Comparison of ENCODE assay signal across 8 cellular contexts in the genomic region with DNA sequence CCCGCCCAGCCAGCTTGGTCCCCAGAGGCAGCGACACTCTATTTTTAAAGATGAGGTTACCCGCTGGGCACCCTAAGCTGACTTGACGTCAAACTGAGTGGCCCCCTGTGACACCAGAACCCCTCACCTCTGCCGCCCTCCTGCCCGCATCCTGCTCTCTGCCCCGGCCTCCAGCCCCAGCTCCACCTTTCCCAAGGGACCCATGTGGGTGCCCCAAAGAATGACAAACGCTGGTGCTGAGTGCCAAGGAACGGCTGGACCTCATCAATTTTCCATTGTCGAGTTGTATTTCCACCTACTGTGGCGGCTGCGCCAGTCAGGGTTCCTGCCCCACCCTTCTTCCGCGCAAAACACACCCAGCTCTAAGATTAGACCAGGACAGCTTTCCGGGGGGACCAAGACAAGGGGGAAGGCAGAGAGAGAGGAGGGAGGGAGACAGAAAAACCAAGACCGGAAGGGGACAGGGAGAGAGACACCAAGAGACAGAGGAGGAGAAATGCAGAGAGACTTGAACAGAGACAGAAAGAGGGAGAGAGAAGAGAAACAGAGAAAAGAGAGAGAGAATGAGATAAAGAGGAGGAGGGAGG. TPM values are rescaled to one million over a fixed set of nuclear protein-coding genes. Genes with fewer than 3 reads are reported as not detected.
DNase-seq lines count a peak whose midpoint lies in the region; ATAC-seq and TF ChIP-seq lines count a peak whose summit lies in the region.

No MANE protein-coding gene starts in this region.

- H3K27me3 ChIP-seq in GM06990 (replicated peaks; ENCODE audit: control insufficient read depth, insufficient read depth, low read length) = no peaks in the 10 kb centered on the region

- no peaks in the 10 kb centered on the region for H3K27me3 Mint-ChIP-seq in central memory CD8-positive, alpha-beta T cell
- no peaks in the 10 kb centered on the region for H3K27me3 Mint-ChIP-seq in natural killer cell treated with Interleukin-12 subunit alpha and Interleukin-12 subunit beta and Interleukin-15 and Interleukin-18, amount 100 ng/mL, for 72 hours

- peak overlapping the region; percentile 88 for H3K4me3 ChIP-seq in GM06990 (replicated peaks; ENCODE audit: low read depth, low read length)
- H3K4me3 ChIP-seq in NB4 (ENCODE audit: low read depth, low read length) = peak overlapping the region; percentile 60

- H3K9me3 Mint-ChIP-seq in central memory CD8-positive, alpha-beta T cell = no peaks in the 10 kb centered on the region
- H3K9me3 Mint-ChIP-seq in natural killer cell treated with Interleukin-12 subunit alpha and Interleukin-12 subunit beta and Interleukin-15 and Interleukin-18, amount 100 ng/mL, for 72 hours = no peaks in the 10 kb centered on the region

- TF ChIP-seq POLR2A in NB4 (IDR thresholded peaks at IDR 0.05; ENCODE audit: extremely low read depth, insufficient read length) = no peak

- peaks cover 33% of the 10 kb centered on the region for H3K36me3 Mint-ChIP-seq in central memory CD8-positive, alpha-beta T cell (ENCODE audit: insufficient read depth)
- H3K36me3 Mint-ChIP-seq in natural killer cell treated with Interleukin-12 subunit alpha and Interleukin-12 subunit beta and Interleukin-15 and Interleukin-18, amount 100 ng/mL, for 72 hours = peaks cover 10% of the 10 kb centered on the region

- no peaks in the 10 kb centered on the region; the same call in 1 of the 2 replicates for H3K36me3 ChIP-seq in GM06990 (ENCODE audit: control insufficient read depth, insufficient read depth, low read length)

- H3K4me3 Mint-ChIP-seq in central memory CD8-positive, alpha-beta T cell = peak overlapping the region; percentile 97
- peak overlapping the region; percentile 99 for H3K4me3 Mint-ChIP-seq in natural killer cell treated with Interleukin-12 subunit alpha and Interleukin-12 subunit beta and Interleukin-15 and Interleukin-18, amount 100 ng/mL, for 72 hours

- peak; percentile 41 for DNase-seq in GM06990 (ENCODE audit: extremely low read depth, insufficient read length)
- DNase-seq in NB4 (ENCODE audit: low read depth) = no peak
- DNase-seq in central memory CD8-positive, alpha-beta T cell (ENCODE audit: low spot score in 2 of 2) = peak; percentile 13 to 47
- DNase-seq in natural killer cell treated with Interleukin-12 subunit alpha and Interleukin-12 subunit beta and Interleukin-15 and Interleukin-18, amount 100 ng/mL, for 72 hours (ENCODE audit: low spot score) = no peak
- no peak for DNase-seq in AG08395 (ENCODE audit: low spot score)
- no peak for DNase-seq in NCI-H1694 (lab: John Stamatoyannopoulos, UW)
- DNase-seq in activated CD4-positive, CD25-positive, alpha-beta regulatory T cell (lab: John Stamatoyannopoulos, UW) = no peak

- H3K4me1 Mint-ChIP-seq in central memory CD8-positive, alpha-beta T cell = peaks cover 19% of the 10 kb centered on the region
- H3K4me1 Mint-ChIP-seq in natural killer cell treated with Interleukin-12 subunit alpha and Interleukin-12 subunit beta and Interleukin-15 and Interleukin-18, amount 100 ng/mL, for 72 hours (ENCODE audit: low read depth in 2 of 2) = peaks cover 11 to 41% of the 10 kb centered on the region in 2 donors

- TF ChIP-seq CTCF in GM06990 (IDR thresholded peaks at IDR 0.05; ENCODE audit: insufficient read depth, low read length, poor library complexity, severe bottlenecking) (no peak), NB4 (IDR thresholded peaks at IDR 0.05; ENCODE audit: low read depth, low read length) (no peak)

- peak; percentile 19 for ATAC-seq in central memory CD8-positive, alpha-beta T cell (replicated peaks; ENCODE audit: extremely low read depth, poor library complexity, severe bottlenecking)
- no peak for ATAC-seq in natural killer cell treated with Interleukin-12 subunit alpha and Interleukin-12 subunit beta and Interleukin-15 and Interleukin-18, amount 100 ng/mL, for 72 hours
- ATAC-seq in GM19023 (IDR thresholded peaks at IDR 0.05; ENCODE audit: unreplicated experiment) = no peak

- peak overlapping the region; percentile 96 for H3K27ac Mint-ChIP-seq in central memory CD8-positive, alpha-beta T cell (ENCODE audit: low read depth)
- peak overlapping the region; percentile 94 to 98 for H3K27ac Mint-ChIP-seq in natural killer cell treated with Interleukin-12 subunit alpha and Interleukin-12 subunit beta and Interleukin-15 and Interleukin-18, amount 100 ng/mL, for 72 hours

RNA-seq across cellular contexts. Expression of gene PRKX, which starts 2.0 kb away (rescaled TPM):
- 100 to 1,000 TPM; 109 to 177 TPM for total RNA-seq in natural killer cell treated with Interleukin-12 subunit alpha and Interleukin-12 subunit beta and Interleukin-15 and Interleukin-18, amount 100 ng/mL, for 72 hours

Comparison
In these comparisons a context has a peak if more than half of its experiments do, and no peak if none do; other contexts are left out.
1. DNase-seq: peak in GM06990 (single experiment) and central memory CD8-positive, alpha-beta T cell (2 of 2); none in NB4 (single experiment), natural killer cell treated with Interleukin-12 subunit alpha and Interleukin-12 subunit beta and Interleukin-15 and Interleukin-18, amount 100 ng/mL, for 72 hours (single experiment), AG08395 (single experiment), NCI-H1694 (single experiment) and activated CD4-positive, CD25-positive, alpha-beta regulatory T cell (0 of 4).